23 cellular contexts compared by ENCODE assay signal in the genomic region with DNA sequence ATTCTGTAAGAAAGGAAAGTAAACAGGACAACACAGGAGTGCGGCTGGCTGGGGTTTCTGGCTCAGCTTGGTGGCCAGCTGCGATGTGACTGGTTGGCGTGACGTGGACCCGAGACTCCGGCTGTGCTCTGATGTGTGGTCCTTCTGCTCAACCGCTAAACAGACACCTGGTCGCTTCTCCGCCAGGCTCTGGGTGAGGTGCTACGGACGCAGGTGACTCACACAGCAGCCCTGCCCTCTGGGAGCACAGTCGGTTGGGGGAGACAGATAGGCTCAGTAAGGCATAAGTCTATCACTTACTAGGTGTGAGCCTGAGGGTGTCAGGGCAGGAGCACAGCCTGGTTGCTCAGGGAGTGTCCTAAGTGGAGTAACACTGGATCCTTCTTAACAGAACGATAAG. TPM values are rescaled to one million over a fixed set of nuclear protein-coding genes. Genes with fewer than 3 reads are reported as not detected.
DNase-seq lines count a peak whose midpoint lies in the region; ATAC-seq and TF ChIP-seq lines count a peak whose summit lies in the region.
"Had no signal": no experiment of that assay in that cellular context is flagged by ENCODE, and none has a peak within 500 bp of the region (broad histone marks: within the 10 kb centered on the region; RNA-seq: fewer than 3 reads in every experiment).

No MANE protein-coding gene starts in this region.

- no peak overlapping the region for H2BK120ac ChIP-seq in mesendoderm (ENCODE audit: low read depth, low read length)

- H3K9me2 ChIP-seq in GM23338 (ENCODE audit: insufficient read depth), result no peaks in the 10 kb centered on the region

- H3K4me1 ChIP-seq in CD8-positive, alpha-beta memory T cell (ENCODE audit: insufficient read depth, low read length), result peaks cover 36% of the 10 kb centered on the region
- H3K4me1 ChIP-seq in GM23338 (ENCODE audit: insufficient read depth) (peaks cover 16% of the 10 kb centered on the region), mesendoderm (ENCODE audit: control insufficient read depth, low read depth, low read length) (no peaks in the 10 kb centered on the region)
- H3K4me1 ChIP-seq: SJCRH30 had no signal

- H3K4ac ChIP-seq in mesendoderm (ENCODE audit: low read depth, low read length), result no peak overlapping the region

- no peaks in the 10 kb centered on the region for H3K9me3 ChIP-seq in CD8-positive, alpha-beta memory T cell (ENCODE audit: low read length)
- H3K9me3 ChIP-seq: BLaER1, SJCRH30 had no signal

- H3K36me3 Mint-ChIP-seq in CD8-positive, alpha-beta memory T cell, result peaks cover 0 to 20% (median 3%) of the 10 kb centered on the region in 3 donors
- H3K36me3 Mint-ChIP-seq in GM23338 (ENCODE audit: low read depth), result peaks cover 14% of the 10 kb centered on the region

- no peak overlapping the region for H3K4me3 ChIP-seq in CD8-positive, alpha-beta memory T cell (ENCODE audit: low read length)
- no peak overlapping the region for H3K4me3 ChIP-seq in GM23338
- no peak overlapping the region for H3K4me3 ChIP-seq in mesendoderm (ENCODE audit: low read length)
- H3K4me3 ChIP-seq: BLaER1, SJCRH30 had no signal

- no peak for TF ChIP-seq CTCF in GM23338 (conservative IDR thresholded peaks at IDR 0.05; ENCODE audit: low read depth in 2 of 2)

- intact Hi-C loops in posterior cingulate gyrus (cut with DNase I), result no loop called here

- ATAC-seq in GM23338, result no peak; the same call in 2 of the 3 replicates

- no peak for DNase-seq in CD8-positive, alpha-beta memory T cell
- DNase-seq in GM23338 (ENCODE audit: low spot score) (peak; percentile 5), SW480 (ENCODE audit: low spot score) (peak; percentile 51), mesendoderm (peak; percentile 16), retina (no peak), posterior cingulate gyrus (no peak)
- DNase-seq in activated CD8-positive, alpha-beta memory T cell treated with anti-CD3 and anti-CD28 coated beads, Interleukin-2, amount 50 U/mL, for 4 hours, result no peak
- DNase-seq: Calu3; CD4-positive, alpha-beta T cell; DMS153; GOT3; HCEC 1CT; MM.1S; NCI-H1048; NCI-H1417 treated with DMSO at 0.1 percent for 48 hours; NCI-H187 treated with DMSO at 0.1 percent for 48 hours; NCI-H2107; NCI-H2227 treated with DMSO at 0.1 percent for 48 hours; NCI-H510A; NCI-H748 treated with DMSO at 0.1 percent for 48 hours; NK-92 treated with Interleukin-12 subunit alpha and Interleukin-12 subunit beta, amount 100 ng/mL, for 24 hours; SJCRH30 had no signal

- no peaks in the 10 kb centered on the region for H3K27me3 ChIP-seq in CD8-positive, alpha-beta memory T cell (ENCODE audit: insufficient read depth, low read length, poor library complexity, severe bottlenecking)
- H3K27me3 ChIP-seq in GM23338 (ENCODE audit: insufficient read depth) (no peaks in the 10 kb centered on the region), mesendoderm (ENCODE audit: insufficient read depth, low read length, poor library complexity) (no peaks in the 10 kb centered on the region)
- H3K27me3 ChIP-seq: BLaER1, SJCRH30 had no signal

- no peaks in the 10 kb centered on the region for H3K9me3 Mint-ChIP-seq in CD8-positive, alpha-beta memory T cell
- no peaks in the 10 kb centered on the region; the same call in 2 of the 3 replicates for H3K9me3 Mint-ChIP-seq in GM23338
- H3K9me3 Mint-ChIP-seq: CD4-positive, alpha-beta T cell had no signal

- no peak overlapping the region for H3K4me3 Mint-ChIP-seq in CD8-positive, alpha-beta memory T cell
- no peak overlapping the region for H3K4me3 Mint-ChIP-seq in GM23338
- H3K4me3 Mint-ChIP-seq: CD4-positive, alpha-beta T cell had no signal

- no peak overlapping the region for H3K27ac ChIP-seq in CD8-positive, alpha-beta memory T cell (ENCODE audit: low read depth, low read length)
- H3K27ac ChIP-seq in GM23338 (ENCODE audit: low read depth) (no peak overlapping the region), mesendoderm (ENCODE audit: low read depth, low read length) (no peak overlapping the region)
- H3K27ac ChIP-seq: BLaER1, SJCRH30 had no signal

- peak overlapping the region; percentile 26 to 91 (median 82) for H3K27ac Mint-ChIP-seq in CD8-positive, alpha-beta memory T cell
- H3K27ac Mint-ChIP-seq in GM23338, result no peak overlapping the region
- H3K27ac Mint-ChIP-seq: CD4-positive, alpha-beta T cell had no signal

- POLR2A ChIA-PET in CD8-positive, alpha-beta memory T cell (lab: Charles Lee), result no interaction called here

- no peak overlapping the region for H4K8ac ChIP-seq in mesendoderm (ENCODE audit: low read depth, low read length)

- H3K4me1 Mint-ChIP-seq in CD8-positive, alpha-beta memory T cell, result peaks cover 49 to 75% (median 53%) of the 10 kb centered on the region in 3 donors
- H3K4me1 Mint-ChIP-seq in GM23338, result peaks cover 16% of the 10 kb centered on the region

- H4K20me1 ChIP-seq in GM23338 (replicated peaks; ENCODE audit: insufficient read depth), result no peaks in the 10 kb centered on the region; the same call in 1 of the 2 replicates

- no peaks in the 10 kb centered on the region for H3K27me3 Mint-ChIP-seq in CD8-positive, alpha-beta memory T cell
- peaks cover 8% of the 10 kb centered on the region for H3K27me3 Mint-ChIP-seq in GM23338 (ENCODE audit: insufficient read depth, low read depth, poor library complexity)
- H3K27me3 Mint-ChIP-seq: CD4-positive, alpha-beta T cell had no signal

- no peak overlapping the region for H3K9ac ChIP-seq in mesendoderm (ENCODE audit: low read length)
- H3K9ac ChIP-seq: BLaER1 had no signal

- H3K36me3 ChIP-seq in CD8-positive, alpha-beta memory T cell (ENCODE audit: insufficient read depth, low read length), result no peaks in the 10 kb centered on the region
- no peaks in the 10 kb centered on the region for H3K36me3 ChIP-seq in GM23338 (ENCODE audit: insufficient read depth)
- H3K36me3 ChIP-seq in mesendoderm (ENCODE audit: control insufficient read depth, insufficient read depth, low read length), result no peaks in the 10 kb centered on the region
- H3K36me3 ChIP-seq: SJCRH30 had no signal

- no peak overlapping the region for H3K23ac ChIP-seq in mesendoderm (ENCODE audit: low read length)

- no peaks in the 10 kb centered on the region for H3F3A ChIP-seq in GM23338 (replicated peaks; ENCODE audit: low read depth)

- no peak overlapping the region for H2AFZ ChIP-seq in GM23338

- H3K79me2 ChIP-seq in GM23338 (replicated peaks; ENCODE audit: insufficient read depth), result no peaks in the 10 kb centered on the region
- no peaks in the 10 kb centered on the region for H3K79me2 ChIP-seq in mesendoderm (ENCODE audit: control insufficient read depth, insufficient read depth, low read length)

- H2BK5ac ChIP-seq in mesendoderm (ENCODE audit: low read length), result no peak overlapping the region

- no peak overlapping the region for H2BK15ac ChIP-seq in mesendoderm (replicated peaks; ENCODE audit: low read depth)

- H3K4me2 ChIP-seq in GM23338 (no peak overlapping the region), mesendoderm (ENCODE audit: low read length) (no peak overlapping the region)
- H3K4me2 ChIP-seq: BLaER1 had no signal

- no peak overlapping the region for H3K18ac ChIP-seq in mesendoderm (ENCODE audit: low read length)

- H3K56ac ChIP-seq in mesendoderm (ENCODE audit: low read length), result no peak overlapping the region

- CTCF ChIA-PET in CD8-positive, alpha-beta memory T cell (lab: Charles Lee), result no interaction called here

- no peaks in the 10 kb centered on the region for H3K79me1 ChIP-seq in mesendoderm (ENCODE audit: low read length)

- H4K5ac ChIP-seq in mesendoderm (ENCODE audit: low read length), result no peak overlapping the region

- no peak overlapping the region for H2AK5ac ChIP-seq in mesendoderm (ENCODE audit: low read length)

- no CpG with 5 or more reads among the region's 13 CpGs for WGBS in mesendoderm (ENCODE audit: extremely low coverage, insufficient coverage, low lambda C conversion rate)

RNA-seq across cellular contexts. Expression of a gene that starts 8.2 kb away (rescaled TPM):
- total RNA-seq in CD8-positive, alpha-beta memory T cell, result 10 to 100 TPM; 16.3 to 16.4 TPM
- polyA plus RNA-seq in CD8-positive, alpha-beta memory T cell, result 18.5 TPM
- total RNA-seq in GM23338 (2014; rRNA removed; shearing (Covaris generic)), result 21.4 and 28.8 TPM in 2 replicates
- 7.7 and 8.2 TPM in 2 replicates for polyA plus RNA-seq in GM23338 (2016; fragmentation: Nextera tagmentation; extraction: Ambion mirVana)
- polyA plus RNA-seq in mesendoderm (2013, experiment 1 of 2), result 11.7 TPM
- polyA plus RNA-seq in mesendoderm (2013, experiment 2 of 2), result 11.5 TPM

Comparison
In these comparisons a context has a peak if more than half of its experiments do, and no peak if none do; other contexts are left out.
1. DNase-seq: peak in GM23338 (single experiment), SW480 (single experiment) and mesendoderm (single experiment); none in CD8-positive, alpha-beta memory T cell (0 of 5), retina (single experiment), posterior cingulate gyrus (0 of 10) and activated CD8-positive, alpha-beta memory T cell treated with anti-CD3 and anti-CD28 coated beads, Interleukin-2, amount 50 U/mL, for 4 hours (single experiment).